In genomic region chr20:62056975-62057374, GRCh38 we compare ENCODE assay signal across 28 cellular contexts.
"Had no signal": no experiment of that assay in that cellular context is flagged by ENCODE, and none has a peak within 500 bp of the region (broad histone marks: within the 10 kb centered on the region; RNA-seq: fewer than 3 reads in every experiment).

No MANE protein-coding gene starts in this region.

- H3K36me3 Mint-ChIP-seq: naive B cell had no signal

- DNase-seq: activated CD4-positive, alpha-beta T cell treated with anti-CD3 and anti-CD28 coated beads for 36 hours; activated CD4-positive, alpha-beta T cell treated with anti-CD3 and anti-CD28 coated beads, Interleukin-2, amount 50 U/mL, for 4 hours; activated CD4-positive, CD25-positive, alpha-beta regulatory T cell; activated CD8-positive, alpha-beta memory T cell treated with anti-CD3 and anti-CD28 coated beads, Interleukin-2, amount 50 U/mL, for 4 hours; activated gamma-delta T cell treated with Interleukin-2 at 50 U/mL for 16 hours; activated naive CD4-positive, alpha-beta T cell treated with anti-CD3 and anti-CD28 coated beads, Interleukin-2, amount 50 U/mL, for 16 hours; activated T-cell treated with anti-CD3 and anti-CD28 coated beads, Interleukin-2, amount 50 U/mL, for 1 hour; amniotic stem cell; brain microvascular endothelial cell; caudate nucleus; endodermal cell; foreskin fibroblast; hippocampal formation; left colon; mammary epithelial cell; naive B cell; nephron progenitor cell; nucleus accumbens; stimulated activated naive CD4-positive, alpha-beta T cell treated with Interleukin-2 at 50 U/mL for 16 hours; T-helper 1 cell had no signal

- H3K27me3 ChIP-seq: brain microvascular endothelial cell, right atrium auricular region, vagina had no signal

- H3K4me1 ChIP-seq: parathyroid adenoma had no signal

- ATAC-seq: activated CD4-positive, alpha-beta T cell treated with anti-CD3 and anti-CD28 coated beads for 36 hours; activated T-helper 17 cell treated with anti-CD3 and anti-CD28 coated beads, Interleukin-2, amount 50 U/mL, for 72 hours; esophagus mucosa; left colon had no signal

- H3K27ac Mint-ChIP-seq: activated CD4-positive, alpha-beta T cell treated with anti-CD3 and anti-CD28 coated beads for 36 hours; activated T-helper 17 cell treated with anti-CD3 and anti-CD28 coated beads, Interleukin-2, amount 50 U/mL, for 72 hours; endodermal cell; nephron progenitor cell; T-helper 2 cell treated with Interferon-gamma antibody and Interleukin-4, amounts not matched to agents 5 μg/mL and 100 μg/mL, for 36 hours; type B pancreatic cell had no signal

- H3K4me1 Mint-ChIP-seq: endodermal cell had no signal

- H3K4me3 Mint-ChIP-seq: activated CD4-positive, alpha-beta T cell treated with anti-CD3 and anti-CD28 coated beads for 36 hours; activated T-helper 17 cell treated with anti-CD3 and anti-CD28 coated beads, Interleukin-2, amount 50 U/mL, for 72 hours; endodermal cell; nephron progenitor cell; T-helper 2 cell treated with Interferon-gamma antibody and Interleukin-4, amounts not matched to agents 5 μg/mL and 100 μg/mL, for 36 hours; type B pancreatic cell had no signal

- H3K27ac ChIP-seq: brain microvascular endothelial cell, parathyroid adenoma, right atrium auricular region, thoracic aorta, vagina had no signal

- H3K4me3 ChIP-seq: right atrium auricular region, thoracic aorta, vagina had no signal

- H3K36me3 ChIP-seq: brain microvascular endothelial cell, right atrium auricular region, thoracic aorta, vagina had no signal

- H3K9me3 Mint-ChIP-seq: activated T-helper 17 cell treated with anti-CD3 and anti-CD28 coated beads, Interleukin-2, amount 50 U/mL, for 72 hours; naive B cell; nephron progenitor cell; T-helper 2 cell treated with Interferon-gamma antibody and Interleukin-4, amounts not matched to agents 5 μg/mL and 100 μg/mL, for 36 hours; type B pancreatic cell had no signal

- H3K27me3 Mint-ChIP-seq: activated CD4-positive, alpha-beta T cell treated with anti-CD3 and anti-CD28 coated beads for 36 hours; activated T-helper 17 cell treated with anti-CD3 and anti-CD28 coated beads, Interleukin-2, amount 50 U/mL, for 72 hours; naive B cell; type B pancreatic cell had no signal

- H3K9me3 ChIP-seq: right atrium auricular region, thoracic aorta, vagina had no signal
